ENCODE assay signal across 24 cellular contexts in genomic region chr2:200425026-200425821, GRCh38.
"Had no signal": no experiment of that assay in that cellular context is flagged by ENCODE, and none has a peak within 500 bp of the region (broad histone marks: within the 10 kb centered on the region; RNA-seq: fewer than 3 reads in every experiment).

No MANE protein-coding gene starts in this region.

- H3K27ac Mint-ChIP-seq: activated B cell treated with CpG ODN at 0.5 μM for 24 hours; activated CD4-positive, alpha-beta memory T cell treated with anti-CD3 and anti-CD28 coated beads, Interleukin-2, amount 10 ng/mL, durations not matched to agents 7 days and 5 days; activated naive CD4-positive, alpha-beta T cell treated with anti-CD3 and anti-CD28 coated beads, Interleukin-2, amount 50 U/mL, for 72 hours; activated T-helper 2 cell treated with anti-CD3 and anti-CD28 coated beads, Interferon-gamma antibody, Interleukin-2, Interleukin-4, amounts not matched to agents 10 μg/mL and 5 μg/mL and 100 μg/mL, durations not matched to agents 14 hours and 24 hours and 36 hours; T-cell had no signal

- ATAC-seq: activated naive CD4-positive, alpha-beta T cell treated with anti-CD3 and anti-CD28 coated beads, Interleukin-2, amount 50 U/mL, for 72 hours; foreskin keratinocyte had no signal

- H3K4me1 ChIP-seq: adrenal gland, foreskin keratinocyte had no signal

- H3K4me3 Mint-ChIP-seq: activated B cell treated with CpG ODN at 0.5 μM for 24 hours; activated CD4-positive, alpha-beta memory T cell treated with anti-CD3 and anti-CD28 coated beads, Interleukin-2, amount 10 ng/mL, durations not matched to agents 7 days and 5 days; nephron; T-cell had no signal

- FAIRE-seq: keratinocyte, urothelium cell line had no signal

- DNase-seq: activated B cell treated with CpG ODN at 0.5 μM for 24 hours; activated CD4-positive, alpha-beta memory T cell treated with anti-CD3 and anti-CD28 coated beads, Interleukin-2, amount 10 ng/mL, durations not matched to agents 7 days and 5 days; activated CD4-positive, alpha-beta T cell treated with anti-CD3 and anti-CD28 coated beads for 48 hours; activated T-cell treated with anti-CD3 and anti-CD28 coated beads, Interleukin-2, amount 50 U/mL, for 1 hour; adrenal gland; dermis blood vessel endothelial cell; effector memory CD4-positive, alpha-beta T cell; foreskin keratinocyte; hippocampal formation; midbrain; retina; stimulated activated CD4-positive, alpha-beta T cell treated with anti-CD3 and anti-CD28 coated beads, Interleukin-12 subunit alpha, Interleukin-12 subunit beta, amount 100 ng/mL, for 4 hours; stimulated activated CD4-positive, alpha-beta T cell treated with anti-CD3 and anti-CD28 coated beads, Interleukin-1b, Interleukin-23, amount 100 ng/mL, for 48 hours; stimulated activated CD8-positive, alpha-beta memory T cell treated with anti-CD3 and anti-CD28 coated beads, Interleukin-4, amount 100 ng/mL, for 48 hours; stimulated activated naive CD4-positive, alpha-beta T cell; tibial artery had no signal

- H3K27ac ChIP-seq: adrenal gland, epithelial cell of prostate, foreskin keratinocyte, tibial artery had no signal

- H3K9me3 ChIP-seq: adrenal gland, tibial artery had no signal

- H3K36me3 ChIP-seq: adrenal gland had no signal

- H3K4me3 ChIP-seq: adrenal gland, lung, tibial artery had no signal

- H3K27me3 Mint-ChIP-seq: activated B cell treated with CpG ODN at 0.5 μM for 24 hours; activated CD4-positive, alpha-beta memory T cell treated with anti-CD3 and anti-CD28 coated beads, Interleukin-2, amount 10 ng/mL, durations not matched to agents 7 days and 5 days; T-cell had no signal

- H3K4me1 Mint-ChIP-seq: activated B cell treated with CpG ODN at 0.5 μM for 24 hours, nephron had no signal

- H3K9me3 Mint-ChIP-seq: activated B cell treated with CpG ODN at 0.5 μM for 24 hours; activated CD4-positive, alpha-beta memory T cell treated with anti-CD3 and anti-CD28 coated beads, Interleukin-2, amount 10 ng/mL, durations not matched to agents 7 days and 5 days; activated naive CD4-positive, alpha-beta T cell treated with anti-CD3 and anti-CD28 coated beads, Interleukin-2, amount 50 U/mL, for 72 hours; activated T-helper 2 cell treated with anti-CD3 and anti-CD28 coated beads, Interferon-gamma antibody, Interleukin-2, Interleukin-4, amounts not matched to agents 10 μg/mL and 5 μg/mL and 100 μg/mL, durations not matched to agents 14 hours and 24 hours and 36 hours; nephron; T-cell had no signal

- H3K27me3 ChIP-seq: adrenal gland, foreskin keratinocyte, tibial artery had no signal
